1 cellular context compared by ENCODE assay signal in genomic region chr2:102258386-102259074, GRCh38.
TF ChIP-seq lines count a peak whose summit lies in the region.

No MANE protein-coding gene starts in this region.

TF ChIP-seq in GM23338, 12 proteins besides CTCF, POLR2A, EP300 and RAD21 (continued from another document):
- TF ChIP-seq REST (IDR thresholded peaks at IDR 0.05; ENCODE audit: unreplicated experiment) (no peak), EZH2 (IDR thresholded peaks at IDR 0.05; ENCODE audit: low read depth, unreplicated experiment) (no peak), STAT1 (IDR thresholded peaks at IDR 0.05; ENCODE audit: unreplicated experiment) (no peak)
